2 cellular contexts compared by ENCODE assay signal in genomic region chr7:155598810-155599210, GRCh38.
TF ChIP-seq lines count a peak whose summit lies in the region.

No MANE protein-coding gene starts in this region.

TF ChIP-seq in HCT116, 20 proteins besides CTCF, POLR2A, EP300 and RAD21:
- TF ChIP-seq ELF1 (IDR thresholded peaks at IDR 0.05; ENCODE audit: borderline replicate concordance, low read depth) (no peak), EZH2phosphoT487 (IDR thresholded peaks at IDR 0.05; ENCODE audit: borderline replicate concordance) (no peak), FOSL1 (IDR thresholded peaks at IDR 0.05; ENCODE audit: low read depth) (no peak), SP1 (IDR thresholded peaks at IDR 0.05; ENCODE audit: low read depth) (no peak), ZBTB33 (IDR thresholded peaks at IDR 0.05; ENCODE audit: extremely low read depth, insufficient replicate concordance, low read length) (no peak), TCF7L2 (IDR thresholded peaks at IDR 0.05; ENCODE audit: borderline replicate concordance, extremely low read depth, insufficient read depth, insufficient read length) (no peak), EGR1 (IDR thresholded peaks at IDR 0.05; ENCODE audit: low read depth) (no peak), EZH2 (IDR thresholded peaks at IDR 0.05) (no peak), SIN3A (IDR thresholded peaks at IDR 0.05; ENCODE audit: low read depth) (no peak), REST (IDR thresholded peaks at IDR 0.05; ENCODE audit: low read depth) (no peak), MAX (IDR thresholded peaks at IDR 0.05) (no peak), ZFX (IDR thresholded peaks at IDR 0.05) (no peak), SRF (IDR thresholded peaks at IDR 0.05; ENCODE audit: low read depth) (no peak), YY1 (IDR thresholded peaks at IDR 0.05; ENCODE audit: extremely low read depth, insufficient replicate concordance, low read depth, low read length) (no peak), POLR2AphosphoS5 (IDR thresholded peaks at IDR 0.05; ENCODE audit: low read depth, low read length) (no peak), ZNF274 (IDR thresholded peaks at IDR 0.05; ENCODE audit: low read depth, low read length) (no peak)

TF ChIP-seq in GM12878, 131 proteins besides CTCF, POLR2A, EP300 and RAD21:
- peak; percentile 79 for TF ChIP-seq YY1 (IDR thresholded peaks at IDR 0.05; ENCODE audit: low read depth, low read length)
- 0 out of 2 replicates have a peak, but pooled peaks have one; percentile 49 for TF ChIP-seq FOXM1 (IDR thresholded peaks at IDR 0.05; ENCODE audit: low read depth, low read length)
- peak; percentile 99 for TF ChIP-seq SMC3 (IDR thresholded peaks at IDR 0.05; ENCODE audit: borderline replicate concordance, low read length)
- 0 out of 2 replicates have a peak, but pooled peaks have one; percentile 36 for TF ChIP-seq SMARCA5 (IDR thresholded peaks at IDR 0.05)
- TF ChIP-seq POLR2AphosphoS2 (IDR thresholded peaks at IDR 0.05; ENCODE audit: low read depth, low read length): no peak
- no peak for TF ChIP-seq CHD1 (IDR thresholded peaks at IDR 0.05; ENCODE audit: low read depth, low read length)
